20 cellular contexts compared by ENCODE assay signal in the genomic region with DNA sequence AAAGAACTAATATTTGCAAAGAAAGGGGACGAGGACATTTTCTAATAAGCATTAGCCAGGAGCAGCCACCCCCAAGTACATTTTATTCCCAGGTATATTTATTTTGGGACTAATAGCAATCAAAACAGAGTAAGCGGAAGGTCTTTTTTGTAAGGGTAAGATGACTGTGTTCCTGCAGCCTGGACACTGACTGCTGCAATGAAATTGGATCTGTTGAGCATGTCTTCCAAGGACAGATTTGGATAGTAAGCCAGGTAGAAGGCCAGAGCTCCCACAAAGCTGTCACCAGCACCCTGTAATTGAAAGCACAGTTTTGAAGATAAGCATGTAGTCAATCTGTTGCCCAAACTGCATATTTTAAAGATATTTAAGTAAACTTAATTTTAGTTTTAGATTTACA. TPM values are rescaled to one million over a fixed set of nuclear protein-coding genes. Genes with fewer than 3 reads are reported as not detected.
DNase-seq lines count a peak whose midpoint lies in the region; ATAC-seq and TF ChIP-seq lines count a peak whose summit lies in the region.
"Had no signal": no experiment of that assay in that cellular context is flagged by ENCODE, and none has a peak within 500 bp of the region (broad histone marks: within the 10 kb centered on the region; RNA-seq: fewer than 3 reads in every experiment).

No MANE protein-coding gene starts in this region.

- TF ChIP-seq CTCF in heart left ventricle (IDR thresholded peaks at IDR 0.05) (no peak), esophagus muscularis mucosa (IDR thresholded peaks at IDR 0.05) (no peak), gastrocnemius medialis (IDR thresholded peaks at IDR 0.05 in 4 of 5, conservative IDR thresholded peaks at IDR 0.05 in 1 of 5) (no peak)

- ATAC-seq in heart left ventricle (no peak), SK-N-SH treated with all-trans-retinoic acid at 6 μM for 48 hours (peak; percentile 37; the same call in 1 of the 3 replicates), gastrocnemius medialis (peak; percentile 91 to 94), HG03378 (IDR thresholded peaks at IDR 0.05; ENCODE audit: unreplicated experiment) (no peak)

- H3K27me3 ChIP-seq in heart left ventricle (no peaks in the 10 kb centered on the region), esophagus muscularis mucosa (no peaks in the 10 kb centered on the region), gastrocnemius medialis (no peaks in the 10 kb centered on the region)
- H3K27me3 ChIP-seq: MG63 had no signal

- H3K9me3 ChIP-seq in heart left ventricle (no peaks in the 10 kb centered on the region), esophagus muscularis mucosa (no peaks in the 10 kb centered on the region), gastrocnemius medialis (no peaks in the 10 kb centered on the region)
- H3K9me3 ChIP-seq: MG63 had no signal

- H3K27ac ChIP-seq in heart left ventricle: peak overlapping the region in 7 of 12 donors; percentile 3 to 92 (median 71)
- peak overlapping the region; percentile 37 to 94 (median 88) for H3K27ac ChIP-seq in esophagus muscularis mucosa (replicated peaks in 1 of 4)
- H3K27ac ChIP-seq in gastrocnemius medialis: peak overlapping the region; percentile 64 to 99 (median 78)

- H3K36me3 ChIP-seq in heart left ventricle (peaks cover 0 to 42% (median 22%) of the 10 kb centered on the region in 9 donors), esophagus muscularis mucosa (peaks cover 0 to 8% (median 4%) of the 10 kb centered on the region in 4 donors), gastrocnemius medialis (peaks cover 0 to 20% of the 10 kb centered on the region in 2 donors)

- 92 to 98% (median 94%) methylated on average over 2 of the region's 2 CpGs for WGBS in heart left ventricle, 4 donors
- 92% methylated on average over 2 of the region's 2 CpGs for WGBS in esophagus muscularis mucosa

- H3K4me1 ChIP-seq in heart left ventricle (peaks cover 0 to 49% (median 27%) of the 10 kb centered on the region in 12 donors), esophagus muscularis mucosa (peaks cover 39 to 55% (median 52%) of the 10 kb centered on the region in 4 donors), gastrocnemius medialis (peaks cover 36 to 73% of the 10 kb centered on the region in 2 donors)

- H3K4me3 ChIP-seq in heart left ventricle (no peak overlapping the region), esophagus muscularis mucosa (no peak overlapping the region), gastrocnemius medialis (no peak overlapping the region)
- H3K4me3 ChIP-seq: MG63 had no signal

- intact Hi-C loops in heart left ventricle (cut with DNase I): no loop called here
- intact Hi-C loops in cardiac septum (cut with DNase I): no loop called here
- intact Hi-C loops in esophagus muscularis mucosa (cut with DNase I): no loop called here
- intact Hi-C loops in gastrocnemius medialis (cut with DNase I; ENCODE audit: low total_unique reads): no loop called here

- in situ Hi-C loops in gastrocnemius medialis (cut with MboI; ENCODE audit: low sequenced_read_pairs in 4 of 4): no loop called here

- no peak for TF ChIP-seq POLR2A in heart left ventricle (IDR thresholded peaks at IDR 0.05)
- TF ChIP-seq POLR2A in esophagus muscularis mucosa (IDR thresholded peaks at IDR 0.05; ENCODE audit: low read depth): no peak
- TF ChIP-seq POLR2A in gastrocnemius medialis (IDR thresholded peaks at IDR 0.05): no peak

- DNase-seq in heart left ventricle (no peak), cardiac septum (ENCODE audit: low spot score) (no peak), esophagus muscularis mucosa (ENCODE audit: extremely low spot score) (peak; percentile 53), gastrocnemius medialis (no peak), A172 (ENCODE audit: low spot score) (no peak)
- DNase-seq: ACHN, AML-193, DND-41, H7, HFFc6, Karpas-422, MG63, NCI-H1048, NCI-H1436 treated with DMSO at 0.1 percent for 48 hours, NCI-H2029, NCI-H748 treated with DMSO at 0.1 percent for 48 hours, OCI-M1, SIG-M5 had no signal

- no peak for TF ChIP-seq EP300 in esophagus muscularis mucosa (IDR thresholded peaks at IDR 0.05)

TF ChIP-seq in SK-N-SH treated with all-trans-retinoic acid at 6 μM for 48 hours, 23 proteins besides CTCF, POLR2A, EP300 and RAD21 (continues in another document):
- TF ChIP-seq SNAI2 (CRISPR knock-in tag; IDR thresholded peaks at IDR 0.05) (no peak), RARB (CRISPR knock-in tag; IDR thresholded peaks at IDR 0.05) (no peak), CSRNP3 (CRISPR knock-in tag; IDR thresholded peaks at IDR 0.05) (no peak), TSHZ2 (CRISPR knock-in tag; IDR thresholded peaks at IDR 0.05) (no peak), ZNF70 (CRISPR knock-in tag; IDR thresholded peaks at IDR 0.05) (no peak), ESRRG (CRISPR knock-in tag; IDR thresholded peaks at IDR 0.05) (no peak), ZFP30 (CRISPR knock-in tag; IDR thresholded peaks at IDR 0.05) (no peak), TOX (CRISPR knock-in tag; IDR thresholded peaks at IDR 0.05; ENCODE audit: borderline replicate concordance) (no peak)
- TF ChIP-seq, protein P1, sequence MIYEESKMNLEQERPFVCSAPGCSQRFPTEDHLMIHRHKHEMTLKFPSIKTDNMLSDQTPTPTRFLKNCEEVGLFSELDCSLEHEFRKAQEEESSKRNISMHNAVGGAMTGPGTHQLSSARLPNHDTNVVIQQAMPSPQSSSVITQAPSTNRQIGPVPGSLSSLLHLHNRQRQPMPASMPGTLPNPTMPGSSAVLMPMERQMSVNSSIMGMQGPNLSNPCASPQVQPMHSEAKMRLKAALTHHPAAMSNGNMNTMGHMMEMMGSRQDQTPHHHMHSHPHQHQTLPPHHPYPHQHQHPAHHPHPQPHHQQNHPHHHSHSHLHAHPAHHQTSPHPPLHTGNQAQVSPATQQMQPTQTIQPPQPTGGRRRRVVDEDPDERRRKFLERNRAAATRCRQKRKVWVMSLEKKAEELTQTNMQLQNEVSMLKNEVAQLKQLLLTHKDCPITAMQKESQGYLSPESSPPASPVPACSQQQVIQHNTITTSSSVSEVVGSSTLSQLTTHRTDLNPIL (CRISPR knock-in tag; IDR thresholded peaks at IDR 0.05; ENCODE audit: low read depth): no peak
- TF ChIP-seq, protein P2, sequence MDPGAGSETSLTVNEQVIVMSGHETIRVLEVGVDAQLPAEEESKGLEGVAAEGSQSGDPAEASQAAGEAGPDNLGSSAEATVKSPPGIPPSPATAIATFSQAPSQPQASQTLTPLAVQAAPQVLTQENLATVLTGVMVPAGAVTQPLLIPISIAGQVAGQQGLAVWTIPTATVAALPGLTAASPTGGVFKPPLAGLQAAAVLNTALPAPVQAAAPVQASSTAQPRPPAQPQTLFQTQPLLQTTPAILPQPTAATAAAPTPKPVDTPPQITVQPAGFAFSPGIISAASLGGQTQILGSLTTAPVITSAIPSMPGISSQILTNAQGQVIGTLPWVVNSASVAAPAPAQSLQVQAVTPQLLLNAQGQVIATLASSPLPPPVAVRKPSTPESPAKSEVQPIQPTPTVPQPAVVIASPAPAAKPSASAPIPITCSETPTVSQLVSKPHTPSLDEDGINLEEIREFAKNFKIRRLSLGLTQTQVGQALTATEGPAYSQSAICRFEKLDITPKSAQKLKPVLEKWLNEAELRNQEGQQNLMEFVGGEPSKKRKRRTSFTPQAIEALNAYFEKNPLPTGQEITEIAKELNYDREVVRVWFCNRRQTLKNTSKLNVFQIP (CRISPR knock-in tag; IDR thresholded peaks at IDR 0.05; ENCODE audit: borderline replicate concordance, low read depth): no peak

RNA-seq across cellular contexts. Expression of gene MRPL33, which starts 10.0 kb away (rescaled TPM):
- 100 to 1,000 TPM; 163 to 503 (median 305) TPM for total RNA-seq in heart left ventricle
- polyA plus RNA-seq in heart left ventricle: 100 to 1,000 TPM; 177 to 901 TPM
- total RNA-seq in cardiac septum: 258 TPM
- total RNA-seq in esophagus muscularis mucosa: 100 to 1,000 TPM; 283 to 500 (median 345) TPM
- 100 to 1,000 TPM; 231 to 500 (median 388) TPM for total RNA-seq in gastrocnemius medialis
- 228 and 237 TPM in 2 replicates for total RNA-seq in A172 (2014; rRNA removed; shearing (Covaris generic))

Comparison
In these comparisons a context has a peak if more than half of its experiments do, and no peak if none do; other contexts are left out.
1. ATAC-seq: peak in SK-N-SH treated with all-trans-retinoic acid at 6 μM for 48 hours (single experiment) and gastrocnemius medialis (2 of 2); none in heart left ventricle (0 of 4) and HG03378 (single experiment).
2. Peak in every context shown above with its lines, with median percentiles within 50 percentile points of each other: H3K27ac ChIP-seq.